11 cellular contexts compared by ENCODE assay signal in genomic region chr1:201493757-201494617, GRCh38. TPM values are rescaled to one million over a fixed set of nuclear protein-coding genes. Genes with fewer than 3 reads are reported as not detected.
DNase-seq lines count a peak whose midpoint lies in the region; ATAC-seq and TF ChIP-seq lines count a peak whose summit lies in the region.
"Had no signal": no experiment of that assay in that cellular context is flagged by ENCODE, and none has a peak within 500 bp of the region (broad histone marks: within the 10 kb centered on the region; RNA-seq: fewer than 3 reads in every experiment).

No MANE protein-coding gene starts in this region.

- H2AFZ ChIP-seq in OCI-LY7 (ENCODE audit: low read length) = no peak overlapping the region

- H3K36me3 Mint-ChIP-seq in activated naive CD4-positive, alpha-beta T cell treated with anti-CD3 and anti-CD28 coated beads for 36 hours (ENCODE audit: low read depth) = peaks cover 27% of the 10 kb centered on the region

- 41 to 55% (median 48%) methylated on average over 13 to 15 of the region's 15 CpGs for WGBS in spleen, 5 donors

- H4K20me1 ChIP-seq in OCI-LY7 (ENCODE audit: insufficient read depth, low read length) = peaks cover under 1% of the 10 kb centered on the region; the same call in 1 of the 2 replicates

- TF ChIP-seq CTCF in left lung (IDR thresholded peaks at IDR 0.05) (no peak), spleen (IDR thresholded peaks at IDR 0.05 in 8 of 11, conservative IDR thresholded peaks at IDR 0.05 in 3 of 11) (no peak), OCI-LY7 (conservative IDR thresholded peaks at IDR 0.05; ENCODE audit: low read length) (no peak)

- ATAC-seq in left lung (peak; percentile 10), GM18867 (IDR thresholded peaks at IDR 0.05; ENCODE audit: unreplicated experiment) (no peak), GM18505 (IDR thresholded peaks at IDR 0.05; ENCODE audit: unreplicated experiment) (no peak)

- no peaks in the 10 kb centered on the region for H3K79me2 ChIP-seq in OCI-LY7 (ENCODE audit: insufficient read depth, low read depth, low read length)

- H3K27ac Mint-ChIP-seq in activated naive CD4-positive, alpha-beta T cell treated with anti-CD3 and anti-CD28 coated beads for 36 hours = no peak overlapping the region

- peaks cover 6% of the 10 kb centered on the region; the same call in 1 of the 2 replicates for H3K4me1 ChIP-seq in HUES48 (ENCODE audit: control insufficient read depth, insufficient read depth, low read length)
- H3K4me1 ChIP-seq in left lung = peaks cover 57 to 86% of the 10 kb centered on the region in 2 donors
- peaks cover 20 to 84% (median 55%) of the 10 kb centered on the region in 6 donors for H3K4me1 ChIP-seq in spleen
- no peaks in the 10 kb centered on the region for H3K4me1 ChIP-seq in OCI-LY7 (ENCODE audit: insufficient read depth, low read length, poor library complexity, severe bottlenecking)

- intact Hi-C loops in left lung (cut with DNase I) = no loop called here
- intact Hi-C loops in spleen (cut with DNase I; ENCODE audit: low total_unique reads) = no loop called here
- intact Hi-C loops in activated naive CD4-positive, alpha-beta T cell treated with anti-CD3 and anti-CD28 coated beads for 36 hours (cut with micrococcal nuclease) = no loop called here
- intact Hi-C loops in OCI-LY7 (cut with micrococcal nuclease; ENCODE audit: unreplicated experiment) = no loop called here

- H3K9ac ChIP-seq in HUES48 (ENCODE audit: low read depth, low read length) = no peak overlapping the region

- no peaks in the 10 kb centered on the region for H3K9me3 ChIP-seq in HUES48 (ENCODE audit: control insufficient read depth, insufficient read depth, low read length)
- H3K9me3 ChIP-seq in left lung = no peaks in the 10 kb centered on the region
- H3K9me3 ChIP-seq in spleen = no peaks in the 10 kb centered on the region
- H3K9me3 ChIP-seq in OCI-LY7 (ENCODE audit: low read length) = no peaks in the 10 kb centered on the region

- no peaks in the 10 kb centered on the region for H3K27me3 ChIP-seq in HUES48 (ENCODE audit: control insufficient read depth, insufficient read depth, low read length)
- no peaks in the 10 kb centered on the region for H3K27me3 ChIP-seq in left lung
- no peaks in the 10 kb centered on the region for H3K27me3 ChIP-seq in spleen (replicated peaks in 1 of 7)

- no peak overlapping the region for H3K4me3 Mint-ChIP-seq in activated naive CD4-positive, alpha-beta T cell treated with anti-CD3 and anti-CD28 coated beads for 36 hours

- CTCF ChIA-PET in activated naive CD4-positive, alpha-beta T cell treated with anti-CD3 and anti-CD28 coated beads for 36 hours (lab: Charles Lee) = interaction anchor here (4.5 to 7.5 kb wide), 2 partner anchors 12 to 19 kb away, joined by 19 to 45 read pairs; no protein-coding TSS in a partner anchor
- CTCF ChIA-PET in OCI-LY7 (lab: Charles Lee; ENCODE audit: unreplicated experiment) = no interaction called here

- H3K9me3 Mint-ChIP-seq in activated naive CD4-positive, alpha-beta T cell treated with anti-CD3 and anti-CD28 coated beads for 36 hours = no peaks in the 10 kb centered on the region

- no peak overlapping the region for H3K4me2 ChIP-seq in OCI-LY7 (ENCODE audit: low read length)

- DNase-seq in dermis blood vessel endothelial cell (peak; percentile 62), left lung (no peak), spleen (peak; percentile 14), OCI-LY7 (ENCODE audit: low spot score) (no peak)
- no peak for DNase-seq in activated naive CD4-positive, alpha-beta T cell treated with anti-CD3 and anti-CD28 coated beads for 36 hours
- DNase-seq: activated naive CD4-positive, alpha-beta T cell treated with Interleukin-2 at 50 U/mL for 16 hours; COR-L47; naive B cell had no signal

- H3K27me3 Mint-ChIP-seq in activated naive CD4-positive, alpha-beta T cell treated with anti-CD3 and anti-CD28 coated beads for 36 hours (ENCODE audit: low read depth) = no peaks in the 10 kb centered on the region
- H3K27me3 Mint-ChIP-seq: naive B cell had no signal

- H3K4me3 ChIP-seq in HUES48 (ENCODE audit: low read depth, low read length) (no peak overlapping the region), left lung (no peak overlapping the region), spleen (no peak overlapping the region), OCI-LY7 (ENCODE audit: low read depth, low read length, poor library complexity, severe bottlenecking) (no peak overlapping the region)

- BruUV-seq in OCI-LY7 (replicated peaks; lab: Mats Ljungman, UMichigan) = no TSS peak

- no peaks in the 10 kb centered on the region for H3K4me1 Mint-ChIP-seq in activated naive CD4-positive, alpha-beta T cell treated with anti-CD3 and anti-CD28 coated beads for 36 hours (ENCODE audit: low read depth)

- POLR2A ChIA-PET in OCI-LY7 (lab: Charles Lee) = no interaction called here

- TF ChIP-seq POLR2A in spleen (IDR thresholded peaks at IDR 0.05) = no peak
- TF ChIP-seq POLR2A in GM18505 (IDR thresholded peaks at IDR 0.05; ENCODE audit: borderline replicate concordance, extremely low read depth, insufficient read depth, insufficient read length) = no peak

- H3K9me2 ChIP-seq in OCI-LY7 (ENCODE audit: insufficient read depth, low read length) = no peaks in the 10 kb centered on the region

- peak overlapping the region; percentile 30 for H3K27ac ChIP-seq in HUES48 (ENCODE audit: low read depth, low read length)
- H3K27ac ChIP-seq in left lung = peak overlapping the region; percentile 23 to 33
- peak overlapping the region in 6 of 8 donors; percentile 20 to 77 (median 50) for H3K27ac ChIP-seq in spleen
- H3K27ac ChIP-seq in OCI-LY7 (ENCODE audit: low read depth, low read length, poor library complexity, severe bottlenecking) = no peak overlapping the region

- no peaks in the 10 kb centered on the region for H3K36me3 ChIP-seq in HUES48 (ENCODE audit: control insufficient read depth, insufficient read depth, low read length)
- peaks cover 0 to 60% of the 10 kb centered on the region in 2 donors for H3K36me3 ChIP-seq in left lung
- peaks cover 0 to 87% (median 33%) of the 10 kb centered on the region in 6 donors for H3K36me3 ChIP-seq in spleen
- peaks cover 67% of the 10 kb centered on the region for H3K36me3 ChIP-seq in OCI-LY7 (ENCODE audit: insufficient read depth, low read length)

RNA-seq across cellular contexts. Expression of gene CSRP1, which starts 12.9 kb away (rescaled TPM):
- 256 and 443 TPM in 2 replicates for total RNA-seq in dermis blood vessel endothelial cell
- 100 to 1,000 TPM; 216 to 235 TPM for total RNA-seq in left lung
- 100 to 1,000 TPM; 115 to 360 (median 188) TPM for total RNA-seq in spleen
- 100 to 1,000 TPM in 2 of 3 donors, 10 to 100 TPM in 1; 67.1 to 180 (median 108) TPM for polyA plus RNA-seq in spleen
- 10 to 100 TPM; 35.7 to 36.6 TPM for total RNA-seq in activated naive CD4-positive, alpha-beta T cell treated with anti-CD3 and anti-CD28 coated beads for 36 hours
- 46.4 and 52.8 TPM in 2 replicates for total RNA-seq in OCI-LY7 (2014; rRNA removed; shearing (Covaris generic))
- total RNA-seq in OCI-LY7 (2022) = 72.2 and 89.8 TPM in 2 replicates

RNA-seq across cellular contexts. Expression of gene PHLDA3, which starts 25.0 kb away (rescaled TPM):
- total RNA-seq in dermis blood vessel endothelial cell = 29.4 and 56.3 TPM in 2 replicates
- 10 to 100 TPM; 46.8 to 82.7 TPM for total RNA-seq in left lung
- 10 to 100 TPM in 3 of 7 donors, 1 to 10 TPM in 4; 3.7 to 17.4 (median 8.1) TPM for total RNA-seq in spleen
- 1 to 10 TPM; 3.6 to 8.7 (median 5.6) TPM for polyA plus RNA-seq in spleen
- total RNA-seq in activated naive CD4-positive, alpha-beta T cell treated with anti-CD3 and anti-CD28 coated beads for 36 hours = 10 to 100 TPM; 19.5 TPM
- not detected in 2 replicates for total RNA-seq in OCI-LY7 (2014; rRNA removed; shearing (Covaris generic))
- not detected in 2 replicates for total RNA-seq in OCI-LY7 (2022)

RNA-seq across cellular contexts. Expression of gene NAV1, which starts 44.9 kb away (rescaled TPM):
- total RNA-seq in dermis blood vessel endothelial cell = 16.5 and 27.0 TPM in 2 replicates
- 10 to 100 TPM; 37.9 to 41.5 TPM for total RNA-seq in left lung
- total RNA-seq in spleen = 10 to 100 TPM; 15.7 to 37.2 (median 27.4) TPM
- polyA plus RNA-seq in spleen = 1 to 10 TPM; 1.1 to 3.5 (median 1.2) TPM
- 1 to 10 TPM in 1 of 2 experiments, under 1 TPM in 1; 0.62 to 1.2 TPM for total RNA-seq in activated naive CD4-positive, alpha-beta T cell treated with anti-CD3 and anti-CD28 coated beads for 36 hours
- total RNA-seq in OCI-LY7 (2014; rRNA removed; shearing (Covaris generic)) = 2.5 and 4.2 TPM in 2 replicates
- 19.8 and 20.7 TPM in 2 replicates for total RNA-seq in OCI-LY7 (2022)

Comparison
In these comparisons a context has a peak if more than half of its experiments do, and no peak if none do; other contexts are left out.
1. DNase-seq: peak in dermis blood vessel endothelial cell (single experiment) and spleen (single experiment); none in left lung (0 of 2), activated naive CD4-positive, alpha-beta T cell treated with anti-CD3 and anti-CD28 coated beads for 36 hours (single experiment) and OCI-LY7 (single experiment).
2. RNA of gene PHLDA3, which starts 25.0 kb away (total RNA-seq): 46.8 to 82.7 TPM in left lung, 29.4 to 56.3 TPM in dermis blood vessel endothelial cell, 19.5 TPM in activated naive CD4-positive, alpha-beta T cell treated with anti-CD3 and anti-CD28 coated beads for 36 hours and 3.7 to 17.4 TPM in spleen; not detected in OCI-LY7; every median in the first group is over 4 times any median in the second.